In genomic region chr1:150535511-150536281, GRCh38 we compare ENCODE assay signal across 1 cellular context.
TF ChIP-seq lines count a peak whose summit lies in the region.

No MANE protein-coding gene starts in this region.

TF ChIP-seq in IMR-90, 13 proteins besides CTCF, POLR2A, EP300 and RAD21 (continued from another document):
- TF ChIP-seq, protein P1, sequence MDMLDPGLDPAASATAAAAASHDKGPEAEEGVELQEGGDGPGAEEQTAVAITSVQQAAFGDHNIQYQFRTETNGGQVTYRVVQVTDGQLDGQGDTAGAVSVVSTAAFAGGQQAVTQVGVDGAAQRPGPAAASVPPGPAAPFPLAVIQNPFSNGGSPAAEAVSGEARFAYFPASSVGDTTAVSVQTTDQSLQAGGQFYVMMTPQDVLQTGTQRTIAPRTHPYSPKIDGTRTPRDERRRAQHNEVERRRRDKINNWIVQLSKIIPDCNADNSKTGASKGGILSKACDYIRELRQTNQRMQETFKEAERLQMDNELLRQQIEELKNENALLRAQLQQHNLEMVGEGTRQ (IDR thresholded peaks at IDR 0.05; ENCODE audit: low read depth, low read length) = no peak
- TF ChIP-seq ELK1 (IDR thresholded peaks at IDR 0.05; ENCODE audit: borderline replicate concordance, low read depth, low read length) (no peak), CEBPB (IDR thresholded peaks at IDR 0.05; ENCODE audit: low read depth, low read length) (peak; percentile 44; the same call in 1 of the 2 replicates), RFX5 (IDR thresholded peaks at IDR 0.05; ENCODE audit: low read depth, low read length) (no peak), MAZ (IDR thresholded peaks at IDR 0.05; ENCODE audit: borderline replicate concordance, low read depth, low read length) (no peak), SMC3 (IDR thresholded peaks at IDR 0.05; ENCODE audit: low read depth, low read length) (no peak), BHLHE40 (IDR thresholded peaks at IDR 0.05; ENCODE audit: low read depth, low read length) (0 out of 2 replicates have a peak, but pooled peaks have one; percentile 9), FOS (IDR thresholded peaks at IDR 0.05; ENCODE audit: low read depth, low read length) (no peak)
